21 cellular contexts compared by ENCODE assay signal in the genomic region with DNA sequence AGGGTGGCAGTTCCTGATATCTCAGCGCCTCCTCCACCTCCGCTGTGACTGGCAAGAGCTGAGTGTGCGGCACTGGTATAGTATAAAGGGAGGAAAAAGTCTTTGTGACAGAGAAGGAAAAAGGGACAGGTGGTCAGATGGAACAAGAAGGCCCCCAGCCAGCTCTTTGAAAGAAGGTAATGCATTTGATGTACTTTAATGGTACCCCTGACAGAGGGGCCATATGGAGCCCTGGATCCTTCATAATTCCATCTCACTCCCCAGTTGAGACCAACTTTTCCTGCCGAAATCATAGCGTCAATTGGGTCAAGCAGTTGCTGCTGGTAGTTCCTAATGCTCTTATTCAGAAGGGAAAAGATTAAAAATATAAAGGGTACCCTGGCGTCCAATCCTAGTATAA.
DNase-seq lines count a peak whose midpoint lies in the region; ATAC-seq, FAIRE-seq and TF ChIP-seq lines count a peak whose summit lies in the region.
"Had no signal": no experiment of that assay in that cellular context is flagged by ENCODE, and none has a peak within 500 bp of the region (broad histone marks: within the 10 kb centered on the region; RNA-seq: fewer than 3 reads in every experiment).

No MANE protein-coding gene starts in this region.

- no peaks in the 10 kb centered on the region for H3K27me3 ChIP-seq in aorta (ENCODE audit: control insufficient read depth in 1 of 2, insufficient read depth in 2 of 2, low read length in 1 of 2)
- H3K27me3 ChIP-seq: BLaER1 had no signal

- H3K4me1 Mint-ChIP-seq in activated naive CD4-positive, alpha-beta T cell treated with anti-CD3 and anti-CD28 coated beads, Interleukin-2, amount 10 ng/mL, durations not matched to agents 7 days and 5 days, result no peaks in the 10 kb centered on the region
- H3K4me1 Mint-ChIP-seq: CD14-positive monocyte; CD4-positive, alpha-beta memory T cell had no signal

- no peaks in the 10 kb centered on the region for H3K27me3 Mint-ChIP-seq in activated naive CD4-positive, alpha-beta T cell treated with anti-CD3 and anti-CD28 coated beads, Interleukin-2, amount 10 ng/mL, durations not matched to agents 7 days and 5 days

- no peaks in the 10 kb centered on the region for H3K36me3 Mint-ChIP-seq in activated naive CD4-positive, alpha-beta T cell treated with anti-CD3 and anti-CD28 coated beads, Interleukin-2, amount 10 ng/mL, durations not matched to agents 7 days and 5 days
- H3K36me3 Mint-ChIP-seq: CD14-positive monocyte; CD4-positive, alpha-beta memory T cell had no signal

- peak; percentile 60 for DNase-seq in DMS 273 (lab: John Stamatoyannopoulos, UW; ENCODE audit: unreplicated experiment)
- peak; percentile 36 to 53 for DNase-seq in NCI-H524 (lab: John Stamatoyannopoulos, UW)
- DNase-seq in cerebellar cortex (ENCODE audit: low spot score), result peak; percentile 95
- no peak for DNase-seq in kidney
- no peak for DNase-seq in activated naive CD4-positive, alpha-beta T cell treated with anti-CD3 and anti-CD28 coated beads, Interleukin-2, amount 10 ng/mL, durations not matched to agents 7 days and 5 days
- no peak for DNase-seq in aorta
- DNase-seq in stimulated activated CD4-positive, alpha-beta T cell treated with anti-CD3 and anti-CD28 coated beads, Interleukin-12 subunit alpha, Interleukin-12 subunit beta, amount 100 ng/mL, for 4 hours, result no peak
- DNase-seq: 8988T; CD4-positive, alpha-beta memory T cell; DMS53; DND-41; EL; GOT3; H7; HFFc6 had no signal

- FAIRE-seq in kidney (lab: Jason Lieb, UNC), result no peak
- FAIRE-seq: G401.6, GM12891 had no signal

- CTCF ChIA-PET in activated naive CD4-positive, alpha-beta T cell treated with anti-CD3 and anti-CD28 coated beads, Interleukin-2, amount 10 ng/mL, durations not matched to agents 7 days and 5 days (lab: Charles Lee), result no interaction called here

- no peak for ATAC-seq in aorta (ENCODE audit: low FRiP score)
- ATAC-seq: HCT116 had no signal

- no peaks in the 10 kb centered on the region for H3K4me1 ChIP-seq in kidney (ENCODE audit: control insufficient read depth in 1 of 2, insufficient read depth in 1 of 2, low read depth in 1 of 2, low read length in 2 of 2)
- H3K4me1 ChIP-seq in aorta (ENCODE audit: control insufficient read depth in 1 of 2, insufficient read depth in 2 of 2, low read length in 2 of 2), result no peaks in the 10 kb centered on the region
- H3K4me1 ChIP-seq: BLaER1 had no signal

- H3K27ac ChIP-seq in kidney (ENCODE audit: low read depth in 2 of 2, low read length in 2 of 2) (no peak overlapping the region), aorta (ENCODE audit: low read depth in 1 of 2, low read length in 2 of 2) (no peak overlapping the region)
- H3K27ac ChIP-seq: BLaER1, HL-60 had no signal

- H3K27ac Mint-ChIP-seq in activated naive CD4-positive, alpha-beta T cell treated with anti-CD3 and anti-CD28 coated beads, Interleukin-2, amount 10 ng/mL, durations not matched to agents 7 days and 5 days, result no peak overlapping the region
- H3K27ac Mint-ChIP-seq: CD14-positive monocyte; CD4-positive, alpha-beta memory T cell; HFFc6 had no signal

- H3K4me3 Mint-ChIP-seq in activated naive CD4-positive, alpha-beta T cell treated with anti-CD3 and anti-CD28 coated beads, Interleukin-2, amount 10 ng/mL, durations not matched to agents 7 days and 5 days, result no peak overlapping the region
- H3K4me3 Mint-ChIP-seq: CD14-positive monocyte; CD4-positive, alpha-beta memory T cell; HFFc6 had no signal

- H3K9me3 ChIP-seq in kidney (ENCODE audit: control insufficient read depth in 1 of 2, low read length in 2 of 2), result no peaks in the 10 kb centered on the region
- H3K9me3 ChIP-seq in aorta (ENCODE audit: control insufficient read depth, low read length), result no peaks in the 10 kb centered on the region
- H3K9me3 ChIP-seq: BLaER1 had no signal

- TF ChIP-seq CTCF in kidney (IDR thresholded peaks at IDR 0.05; ENCODE audit: borderline replicate concordance, extremely low read depth, insufficient read depth), result no peak

- intact Hi-C loops in kidney (cut with DNase I), result no loop called here
- intact Hi-C loops in aorta (cut with DNase I), result no loop called here

- H3K4me3 ChIP-seq in kidney (ENCODE audit: low read length in 2 of 2) (peak overlapping the region; percentile 36 to 53), aorta (ENCODE audit: low read length in 2 of 2) (no peak overlapping the region)
- H3K4me3 ChIP-seq: BLaER1 had no signal

- H3K36me3 ChIP-seq in kidney (ENCODE audit: control insufficient read depth in 1 of 2, insufficient read depth in 2 of 2, low read length in 2 of 2) (no peaks in the 10 kb centered on the region), aorta (ENCODE audit: control insufficient read depth in 1 of 2, insufficient read depth in 2 of 2, low read length in 1 of 2) (no peaks in the 10 kb centered on the region)
- H3K36me3 ChIP-seq: BLaER1 had no signal

- no peak overlapping the region for H3K9ac ChIP-seq in kidney (ENCODE audit: low read length in 2 of 2)
- H3K9ac ChIP-seq: BLaER1 had no signal

- WGBS in aorta, 2 donors, result 92 to 95% methylated on average over 6 of the region's 6 CpGs

- H3K9me3 Mint-ChIP-seq in activated naive CD4-positive, alpha-beta T cell treated with anti-CD3 and anti-CD28 coated beads, Interleukin-2, amount 10 ng/mL, durations not matched to agents 7 days and 5 days, result no peaks in the 10 kb centered on the region

Comparison
In these comparisons a context has a peak if more than half of its experiments do, and no peak if none do; other contexts are left out.
1. DNase-seq: peak in DMS 273 (single experiment), NCI-H524 (2 of 2) and cerebellar cortex (single experiment); none in kidney (single experiment), activated naive CD4-positive, alpha-beta T cell treated with anti-CD3 and anti-CD28 coated beads, Interleukin-2, amount 10 ng/mL, durations not matched to agents 7 days and 5 days (single experiment), aorta (0 of 2) and stimulated activated CD4-positive, alpha-beta T cell treated with anti-CD3 and anti-CD28 coated beads, Interleukin-12 subunit alpha, Interleukin-12 subunit beta, amount 100 ng/mL, for 4 hours (single experiment).
2. H3K4me3 ChIP-seq: peak in kidney (2 of 2); none in aorta (0 of 2).